9 cellular contexts compared by ENCODE assay signal in genomic region chr10:124741922-124742417, GRCh38. TPM values are rescaled to one million over a fixed set of nuclear protein-coding genes. Genes with fewer than 3 reads are reported as not detected.
DNase-seq lines count a peak whose midpoint lies in the region; ATAC-seq, FAIRE-seq and TF ChIP-seq lines count a peak whose summit lies in the region.
"Had no signal": no experiment of that assay in that cellular context is flagged by ENCODE, and none has a peak within 500 bp of the region (broad histone marks: within the 10 kb centered on the region; RNA-seq: fewer than 3 reads in every experiment).

No MANE protein-coding gene starts in this region.

- no peak for TF ChIP-seq CTCF in CD4-positive, alpha-beta T cell (IDR thresholded peaks at IDR 0.05)
- TF ChIP-seq CTCF in NB4 (IDR thresholded peaks at IDR 0.05; ENCODE audit: low read depth, low read length) (no peak), chondrocyte (IDR thresholded peaks at IDR 0.05) (no peak), nephron (IDR thresholded peaks at IDR 0.05; ENCODE audit: unreplicated experiment in 3 of 3) (no peak), D721Med (IDR thresholded peaks at IDR 0.05; ENCODE audit: insufficient read depth, missing control alignments) (no peak)

- no peak for ATAC-seq in CD4-positive, alpha-beta T cell (ENCODE audit: poor library complexity)
- no peak for ATAC-seq in GM19455 (IDR thresholded peaks at IDR 0.05; ENCODE audit: unreplicated experiment)
- ATAC-seq in HG02759 (IDR thresholded peaks at IDR 0.05; ENCODE audit: unreplicated experiment), result no peak

- POLR2A ChIA-PET in CD4-positive, alpha-beta T cell (lab: Charles Lee), result interaction anchor here (0.6 to 4.8 kb wide), 36 partner anchors 10 to 207 kb away, joined by 3 to 66 read pairs (median 5); partner anchors contain the start of gene ABRAXAS2

- FAIRE-seq in D721Med (lab: Jason Lieb, UNC), result no peak

- H3K27me3 Mint-ChIP-seq in CD4-positive, alpha-beta T cell, result no peaks in the 10 kb centered on the region
- no peaks in the 10 kb centered on the region for H3K27me3 Mint-ChIP-seq in chondrocyte (ENCODE audit: low read depth)
- peaks cover 3% of the 10 kb centered on the region for H3K27me3 Mint-ChIP-seq in nephron (ENCODE audit: low read depth)

- peak overlapping the region; percentile 99 for H3K4me3 Mint-ChIP-seq in CD4-positive, alpha-beta T cell
- H3K4me3 Mint-ChIP-seq in chondrocyte (ENCODE audit: unreplicated experiment), result peak overlapping the region; percentile 97
- peak overlapping the region; percentile 94 to 98 (median 96) for H3K4me3 Mint-ChIP-seq in nephron

- H3K9me3 Mint-ChIP-seq in CD4-positive, alpha-beta T cell, result no peaks in the 10 kb centered on the region
- H3K9me3 Mint-ChIP-seq in chondrocyte (ENCODE audit: low read depth) (no peaks in the 10 kb centered on the region), nephron (no peaks in the 10 kb centered on the region)

- no peak for TF ChIP-seq POLR2A in NB4 (IDR thresholded peaks at IDR 0.05; ENCODE audit: extremely low read depth, insufficient read length)

- H3K4me3 ChIP-seq in NB4 (ENCODE audit: low read depth, low read length), result peak overlapping the region; percentile 73

- H3K9me3 ChIP-seq in CD4-positive, alpha-beta T cell (ENCODE audit: control insufficient read depth, low read length), result no peaks in the 10 kb centered on the region

- H3K4me1 Mint-ChIP-seq in CD4-positive, alpha-beta T cell (ENCODE audit: low read depth), result peaks cover 78% of the 10 kb centered on the region
- H3K4me1 Mint-ChIP-seq in chondrocyte (ENCODE audit: low read depth) (peaks cover 54% of the 10 kb centered on the region), nephron (peaks cover 68% of the 10 kb centered on the region)

- H3K27me3 ChIP-seq in CD4-positive, alpha-beta T cell (ENCODE audit: control insufficient read depth, insufficient read depth, low read length), result no peaks in the 10 kb centered on the region
- H3K27me3 ChIP-seq: cardiac muscle cell had no signal

- H3K27ac ChIP-seq in CD4-positive, alpha-beta T cell (ENCODE audit: low read depth, low read length), result peak overlapping the region; percentile 60
- H3K27ac ChIP-seq: cardiac muscle cell had no signal

- peaks cover 11% of the 10 kb centered on the region for H3K36me3 Mint-ChIP-seq in CD4-positive, alpha-beta T cell (ENCODE audit: low read depth)
- H3K36me3 Mint-ChIP-seq in chondrocyte (ENCODE audit: low read depth), result no peaks in the 10 kb centered on the region
- H3K36me3 Mint-ChIP-seq in nephron (ENCODE audit: low read depth), result no peaks in the 10 kb centered on the region

- no peak for DNase-seq in CD4-positive, alpha-beta T cell
- DNase-seq in NB4 (ENCODE audit: low read depth) (peak; percentile 44), chondrocyte (ENCODE audit: low spot score) (no peak), D721Med (ENCODE audit: insufficient read length, low spot score) (no peak)
- no peak for DNase-seq in stimulated activated CD8-positive, alpha-beta memory T cell treated with anti-CD3 and anti-CD28 coated beads, Interleukin-4, amount 100 ng/mL, for 48 hours

- peak overlapping the region; percentile 88 for H3K27ac Mint-ChIP-seq in CD4-positive, alpha-beta T cell
- no peak overlapping the region for H3K27ac Mint-ChIP-seq in chondrocyte (ENCODE audit: unreplicated experiment)
- peak overlapping the region; percentile 97 to 99 (median 99) for H3K27ac Mint-ChIP-seq in nephron

- CTCF ChIA-PET in CD4-positive, alpha-beta T cell (lab: Charles Lee), result interaction anchor here (0.9 to 16.7 kb wide), 25 partner anchors 9 to 212 kb away, joined by 3 to 253 read pairs (median 8); no protein-coding TSS in a partner anchor

- intact Hi-C loops in CD4-positive, alpha-beta T cell (cut with DNase I, micrococcal nuclease), result loop anchor here (1.0 to 10.0 kb wide), 12 partner anchors 23 to 747 kb away; partner anchors contain the start of genes EEF1AKMT2 (in 1 of the 2) and OAT (in 1 of the 2)

RNA-seq across cellular contexts. Expression of gene FAM53B, which starts 2.2 kb away (rescaled TPM):
- 10 to 100 TPM; 32.9 to 33.6 TPM for total RNA-seq in CD4-positive, alpha-beta T cell
- total RNA-seq in chondrocyte, result 16.1 to 18.2 TPM (median 17.6 TPM) in 3 replicates

RNA-seq across cellular contexts. Expression of gene EEF1AKMT2, which starts 49.7 kb away (rescaled TPM):
- total RNA-seq in CD4-positive, alpha-beta T cell, result 10 to 100 TPM; 14.4 to 16.7 TPM
- 15.7 to 18.3 TPM (median 16.7 TPM) in 3 replicates for total RNA-seq in chondrocyte

RNA-seq across cellular contexts. Expression of gene ABRAXAS2, which starts 59.6 kb away (rescaled TPM):
- 1 to 10 TPM; 6.4 to 7.5 TPM for total RNA-seq in CD4-positive, alpha-beta T cell
- 14.9 to 16.3 TPM (median 15.0 TPM) in 3 replicates for total RNA-seq in chondrocyte
